Comparison of ENCODE assay signal across 1 cellular context in genomic region chr11:46249103-46249942, GRCh38.
TF ChIP-seq lines count a peak whose summit lies in the region.

No MANE protein-coding gene starts in this region.

TF ChIP-seq in K562, 482 proteins besides CTCF, POLR2A, EP300 and RAD21 (continued from another document and continues in another):
- TF ChIP-seq, protein P1, sequence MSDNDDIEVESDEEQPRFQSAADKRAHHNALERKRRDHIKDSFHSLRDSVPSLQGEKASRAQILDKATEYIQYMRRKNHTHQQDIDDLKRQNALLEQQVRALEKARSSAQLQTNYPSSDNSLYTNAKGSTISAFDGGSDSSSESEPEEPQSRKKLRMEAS (CRISPR knock-in tag; IDR thresholded peaks at IDR 0.05), result peak; percentile 78
- TF ChIP-seq TAF1 (IDR thresholded peaks at IDR 0.05; ENCODE audit: control insufficient read depth, extremely low read depth, insufficient read depth, low read length, severe bottlenecking) (no peak), BRCA1 (IDR thresholded peaks at IDR 0.05) (no peak), BRCA1 (CRISPR knock-in tag; IDR thresholded peaks at IDR 0.05) (no peak), CBFA2T3 (IDR thresholded peaks at IDR 0.05) (no peak), SRSF1 (IDR thresholded peaks at IDR 0.05; ENCODE audit: low read depth, low read length) (no peak), COPS2 (conservative IDR thresholded peaks at IDR 0.05) (no peak), GATAD2B (IDR thresholded peaks at IDR 0.05; ENCODE audit: borderline replicate concordance) (no peak), MIER1 (IDR thresholded peaks at IDR 0.05; ENCODE audit: low read depth) (no peak), CCNT2 (IDR thresholded peaks at IDR 0.05; ENCODE audit: borderline replicate concordance, extremely low read depth, insufficient read length, low read depth, low read length) (no peak), BHLHE40 (IDR thresholded peaks at IDR 0.05; ENCODE audit: low read length) (peak; percentile 16; the same call in 1 of the 2 replicates), KAT2B (IDR thresholded peaks at IDR 0.05; ENCODE audit: low read depth, low read length) (no peak), MTA2 (IDR thresholded peaks at IDR 0.05; ENCODE audit: low read depth) (no peak), EGR1 (conservative IDR thresholded peaks at IDR 0.05) (no peak), RBM17 (IDR thresholded peaks at IDR 0.05; ENCODE audit: borderline replicate concordance, low read depth, low read length) (no peak), TRIM24 (IDR thresholded peaks at IDR 0.05) (peak in 1 of 2 experiments; percentile 36; a peak in 1 of 4 replicates), NR3C1 (CRISPR knock-in tag; IDR thresholded peaks at IDR 0.05) (no peak), ZNF23 (CRISPR knock-in tag; IDR thresholded peaks at IDR 0.05) (no peak), ZNF165 (CRISPR knock-in tag; IDR thresholded peaks at IDR 0.05; ENCODE audit: borderline replicate concordance) (no peak), ZNF780A (CRISPR knock-in tag; IDR thresholded peaks at IDR 0.05) (no peak), RNF2 (IDR thresholded peaks at IDR 0.05) (peak; percentile 77), EHMT2 (IDR thresholded peaks at IDR 0.05) (no peak), SIRT6 (IDR thresholded peaks at IDR 0.05; ENCODE audit: low read depth, low read length) (no peak)
- TF ChIP-seq, protein P2, sequence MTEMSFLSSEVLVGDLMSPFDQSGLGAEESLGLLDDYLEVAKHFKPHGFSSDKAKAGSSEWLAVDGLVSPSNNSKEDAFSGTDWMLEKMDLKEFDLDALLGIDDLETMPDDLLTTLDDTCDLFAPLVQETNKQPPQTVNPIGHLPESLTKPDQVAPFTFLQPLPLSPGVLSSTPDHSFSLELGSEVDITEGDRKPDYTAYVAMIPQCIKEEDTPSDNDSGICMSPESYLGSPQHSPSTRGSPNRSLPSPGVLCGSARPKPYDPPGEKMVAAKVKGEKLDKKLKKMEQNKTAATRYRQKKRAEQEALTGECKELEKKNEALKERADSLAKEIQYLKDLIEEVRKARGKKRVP (CRISPR knock-in tag; IDR thresholded peaks at IDR 0.05), result no peak; the same call in 1 of the 2 replicates
- TF ChIP-seq, protein P3, sequence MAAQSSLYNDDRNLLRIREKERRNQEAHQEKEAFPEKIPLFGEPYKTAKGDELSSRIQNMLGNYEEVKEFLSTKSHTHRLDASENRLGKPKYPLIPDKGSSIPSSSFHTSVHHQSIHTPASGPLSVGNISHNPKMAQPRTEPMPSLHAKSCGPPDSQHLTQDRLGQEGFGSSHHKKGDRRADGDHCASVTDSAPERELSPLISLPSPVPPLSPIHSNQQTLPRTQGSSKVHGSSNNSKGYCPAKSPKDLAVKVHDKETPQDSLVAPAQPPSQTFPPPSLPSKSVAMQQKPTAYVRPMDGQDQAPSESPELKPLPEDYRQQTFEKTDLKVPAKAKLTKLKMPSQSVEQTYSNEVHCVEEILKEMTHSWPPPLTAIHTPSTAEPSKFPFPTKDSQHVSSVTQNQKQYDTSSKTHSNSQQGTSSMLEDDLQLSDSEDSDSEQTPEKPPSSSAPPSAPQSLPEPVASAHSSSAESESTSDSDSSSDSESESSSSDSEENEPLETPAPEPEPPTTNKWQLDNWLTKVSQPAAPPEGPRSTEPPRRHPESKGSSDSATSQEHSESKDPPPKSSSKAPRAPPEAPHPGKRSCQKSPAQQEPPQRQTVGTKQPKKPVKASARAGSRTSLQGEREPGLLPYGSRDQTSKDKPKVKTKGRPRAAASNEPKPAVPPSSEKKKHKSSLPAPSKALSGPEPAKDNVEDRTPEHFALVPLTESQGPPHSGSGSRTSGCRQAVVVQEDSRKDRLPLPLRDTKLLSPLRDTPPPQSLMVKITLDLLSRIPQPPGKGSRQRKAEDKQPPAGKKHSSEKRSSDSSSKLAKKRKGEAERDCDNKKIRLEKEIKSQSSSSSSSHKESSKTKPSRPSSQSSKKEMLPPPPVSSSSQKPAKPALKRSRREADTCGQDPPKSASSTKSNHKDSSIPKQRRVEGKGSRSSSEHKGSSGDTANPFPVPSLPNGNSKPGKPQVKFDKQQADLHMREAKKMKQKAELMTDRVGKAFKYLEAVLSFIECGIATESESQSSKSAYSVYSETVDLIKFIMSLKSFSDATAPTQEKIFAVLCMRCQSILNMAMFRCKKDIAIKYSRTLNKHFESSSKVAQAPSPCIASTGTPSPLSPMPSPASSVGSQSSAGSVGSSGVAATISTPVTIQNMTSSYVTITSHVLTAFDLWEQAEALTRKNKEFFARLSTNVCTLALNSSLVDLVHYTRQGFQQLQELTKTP (IDR thresholded peaks at IDR 0.05; ENCODE audit: low read depth in 1 of 2, partially characterized antibody in 2 of 2), result peak in 1 of 2 experiments; percentile 82
- TF ChIP-seq, protein P4, sequence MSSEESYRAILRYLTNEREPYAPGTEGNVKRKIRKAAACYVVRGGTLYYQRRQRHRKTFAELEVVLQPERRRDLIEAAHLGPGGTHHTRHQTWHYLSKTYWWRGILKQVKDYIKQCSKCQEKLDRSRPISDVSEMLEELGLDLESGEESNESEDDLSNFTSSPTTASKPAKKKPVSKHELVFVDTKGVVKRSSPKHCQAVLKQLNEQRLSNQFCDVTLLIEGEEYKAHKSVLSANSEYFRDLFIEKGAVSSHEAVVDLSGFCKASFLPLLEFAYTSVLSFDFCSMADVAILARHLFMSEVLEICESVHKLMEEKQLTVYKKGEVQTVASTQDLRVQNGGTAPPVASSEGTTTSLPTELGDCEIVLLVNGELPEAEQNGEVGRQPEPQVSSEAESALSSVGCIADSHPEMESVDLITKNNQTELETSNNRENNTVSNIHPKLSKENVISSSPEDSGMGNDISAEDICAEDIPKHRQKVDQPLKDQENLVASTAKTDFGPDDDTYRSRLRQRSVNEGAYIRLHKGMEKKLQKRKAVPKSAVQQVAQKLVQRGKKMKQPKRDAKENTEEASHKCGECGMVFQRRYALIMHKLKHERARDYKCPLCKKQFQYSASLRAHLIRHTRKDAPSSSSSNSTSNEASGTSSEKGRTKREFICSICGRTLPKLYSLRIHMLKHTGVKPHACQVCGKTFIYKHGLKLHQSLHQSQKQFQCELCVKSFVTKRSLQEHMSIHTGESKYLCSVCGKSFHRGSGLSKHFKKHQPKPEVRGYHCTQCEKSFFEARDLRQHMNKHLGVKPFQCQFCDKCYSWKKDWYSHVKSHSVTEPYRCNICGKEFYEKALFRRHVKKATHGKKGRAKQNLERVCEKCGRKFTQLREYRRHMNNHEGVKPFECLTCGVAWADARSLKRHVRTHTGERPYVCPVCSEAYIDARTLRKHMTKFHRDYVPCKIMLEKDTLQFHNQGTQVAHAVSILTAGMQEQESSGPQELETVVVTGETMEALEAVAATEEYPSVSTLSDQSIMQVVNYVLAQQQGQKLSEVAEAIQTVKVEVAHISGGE (CRISPR knock-in tag; IDR thresholded peaks at IDR 0.05), result peak in 1 of 3 experiments; percentile 97; a peak in 2 of 6 replicates
- TF ChIP-seq, protein P5, sequence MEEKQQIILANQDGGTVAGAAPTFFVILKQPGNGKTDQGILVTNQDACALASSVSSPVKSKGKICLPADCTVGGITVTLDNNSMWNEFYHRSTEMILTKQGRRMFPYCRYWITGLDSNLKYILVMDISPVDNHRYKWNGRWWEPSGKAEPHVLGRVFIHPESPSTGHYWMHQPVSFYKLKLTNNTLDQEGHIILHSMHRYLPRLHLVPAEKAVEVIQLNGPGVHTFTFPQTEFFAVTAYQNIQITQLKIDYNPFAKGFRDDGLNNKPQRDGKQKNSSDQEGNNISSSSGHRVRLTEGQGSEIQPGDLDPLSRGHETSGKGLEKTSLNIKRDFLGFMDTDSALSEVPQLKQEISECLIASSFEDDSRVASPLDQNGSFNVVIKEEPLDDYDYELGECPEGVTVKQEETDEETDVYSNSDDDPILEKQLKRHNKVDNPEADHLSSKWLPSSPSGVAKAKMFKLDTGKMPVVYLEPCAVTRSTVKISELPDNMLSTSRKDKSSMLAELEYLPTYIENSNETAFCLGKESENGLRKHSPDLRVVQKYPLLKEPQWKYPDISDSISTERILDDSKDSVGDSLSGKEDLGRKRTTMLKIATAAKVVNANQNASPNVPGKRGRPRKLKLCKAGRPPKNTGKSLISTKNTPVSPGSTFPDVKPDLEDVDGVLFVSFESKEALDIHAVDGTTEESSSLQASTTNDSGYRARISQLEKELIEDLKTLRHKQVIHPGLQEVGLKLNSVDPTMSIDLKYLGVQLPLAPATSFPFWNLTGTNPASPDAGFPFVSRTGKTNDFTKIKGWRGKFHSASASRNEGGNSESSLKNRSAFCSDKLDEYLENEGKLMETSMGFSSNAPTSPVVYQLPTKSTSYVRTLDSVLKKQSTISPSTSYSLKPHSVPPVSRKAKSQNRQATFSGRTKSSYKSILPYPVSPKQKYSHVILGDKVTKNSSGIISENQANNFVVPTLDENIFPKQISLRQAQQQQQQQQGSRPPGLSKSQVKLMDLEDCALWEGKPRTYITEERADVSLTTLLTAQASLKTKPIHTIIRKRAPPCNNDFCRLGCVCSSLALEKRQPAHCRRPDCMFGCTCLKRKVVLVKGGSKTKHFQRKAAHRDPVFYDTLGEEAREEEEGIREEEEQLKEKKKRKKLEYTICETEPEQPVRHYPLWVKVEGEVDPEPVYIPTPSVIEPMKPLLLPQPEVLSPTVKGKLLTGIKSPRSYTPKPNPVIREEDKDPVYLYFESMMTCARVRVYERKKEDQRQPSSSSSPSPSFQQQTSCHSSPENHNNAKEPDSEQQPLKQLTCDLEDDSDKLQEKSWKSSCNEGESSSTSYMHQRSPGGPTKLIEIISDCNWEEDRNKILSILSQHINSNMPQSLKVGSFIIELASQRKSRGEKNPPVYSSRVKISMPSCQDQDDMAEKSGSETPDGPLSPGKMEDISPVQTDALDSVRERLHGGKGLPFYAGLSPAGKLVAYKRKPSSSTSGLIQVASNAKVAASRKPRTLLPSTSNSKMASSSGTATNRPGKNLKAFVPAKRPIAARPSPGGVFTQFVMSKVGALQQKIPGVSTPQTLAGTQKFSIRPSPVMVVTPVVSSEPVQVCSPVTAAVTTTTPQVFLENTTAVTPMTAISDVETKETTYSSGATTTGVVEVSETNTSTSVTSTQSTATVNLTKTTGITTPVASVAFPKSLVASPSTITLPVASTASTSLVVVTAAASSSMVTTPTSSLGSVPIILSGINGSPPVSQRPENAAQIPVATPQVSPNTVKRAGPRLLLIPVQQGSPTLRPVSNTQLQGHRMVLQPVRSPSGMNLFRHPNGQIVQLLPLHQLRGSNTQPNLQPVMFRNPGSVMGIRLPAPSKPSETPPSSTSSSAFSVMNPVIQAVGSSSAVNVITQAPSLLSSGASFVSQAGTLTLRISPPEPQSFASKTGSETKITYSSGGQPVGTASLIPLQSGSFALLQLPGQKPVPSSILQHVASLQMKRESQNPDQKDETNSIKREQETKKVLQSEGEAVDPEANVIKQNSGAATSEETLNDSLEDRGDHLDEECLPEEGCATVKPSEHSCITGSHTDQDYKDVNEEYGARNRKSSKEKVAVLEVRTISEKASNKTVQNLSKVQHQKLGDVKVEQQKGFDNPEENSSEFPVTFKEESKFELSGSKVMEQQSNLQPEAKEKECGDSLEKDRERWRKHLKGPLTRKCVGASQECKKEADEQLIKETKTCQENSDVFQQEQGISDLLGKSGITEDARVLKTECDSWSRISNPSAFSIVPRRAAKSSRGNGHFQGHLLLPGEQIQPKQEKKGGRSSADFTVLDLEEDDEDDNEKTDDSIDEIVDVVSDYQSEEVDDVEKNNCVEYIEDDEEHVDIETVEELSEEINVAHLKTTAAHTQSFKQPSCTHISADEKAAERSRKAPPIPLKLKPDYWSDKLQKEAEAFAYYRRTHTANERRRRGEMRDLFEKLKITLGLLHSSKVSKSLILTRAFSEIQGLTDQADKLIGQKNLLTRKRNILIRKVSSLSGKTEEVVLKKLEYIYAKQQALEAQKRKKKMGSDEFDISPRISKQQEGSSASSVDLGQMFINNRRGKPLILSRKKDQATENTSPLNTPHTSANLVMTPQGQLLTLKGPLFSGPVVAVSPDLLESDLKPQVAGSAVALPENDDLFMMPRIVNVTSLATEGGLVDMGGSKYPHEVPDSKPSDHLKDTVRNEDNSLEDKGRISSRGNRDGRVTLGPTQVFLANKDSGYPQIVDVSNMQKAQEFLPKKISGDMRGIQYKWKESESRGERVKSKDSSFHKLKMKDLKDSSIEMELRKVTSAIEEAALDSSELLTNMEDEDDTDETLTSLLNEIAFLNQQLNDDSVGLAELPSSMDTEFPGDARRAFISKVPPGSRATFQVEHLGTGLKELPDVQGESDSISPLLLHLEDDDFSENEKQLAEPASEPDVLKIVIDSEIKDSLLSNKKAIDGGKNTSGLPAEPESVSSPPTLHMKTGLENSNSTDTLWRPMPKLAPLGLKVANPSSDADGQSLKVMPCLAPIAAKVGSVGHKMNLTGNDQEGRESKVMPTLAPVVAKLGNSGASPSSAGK (IDR thresholded peaks at IDR 0.05), result peak; percentile 91
- TF ChIP-seq, protein P6, sequence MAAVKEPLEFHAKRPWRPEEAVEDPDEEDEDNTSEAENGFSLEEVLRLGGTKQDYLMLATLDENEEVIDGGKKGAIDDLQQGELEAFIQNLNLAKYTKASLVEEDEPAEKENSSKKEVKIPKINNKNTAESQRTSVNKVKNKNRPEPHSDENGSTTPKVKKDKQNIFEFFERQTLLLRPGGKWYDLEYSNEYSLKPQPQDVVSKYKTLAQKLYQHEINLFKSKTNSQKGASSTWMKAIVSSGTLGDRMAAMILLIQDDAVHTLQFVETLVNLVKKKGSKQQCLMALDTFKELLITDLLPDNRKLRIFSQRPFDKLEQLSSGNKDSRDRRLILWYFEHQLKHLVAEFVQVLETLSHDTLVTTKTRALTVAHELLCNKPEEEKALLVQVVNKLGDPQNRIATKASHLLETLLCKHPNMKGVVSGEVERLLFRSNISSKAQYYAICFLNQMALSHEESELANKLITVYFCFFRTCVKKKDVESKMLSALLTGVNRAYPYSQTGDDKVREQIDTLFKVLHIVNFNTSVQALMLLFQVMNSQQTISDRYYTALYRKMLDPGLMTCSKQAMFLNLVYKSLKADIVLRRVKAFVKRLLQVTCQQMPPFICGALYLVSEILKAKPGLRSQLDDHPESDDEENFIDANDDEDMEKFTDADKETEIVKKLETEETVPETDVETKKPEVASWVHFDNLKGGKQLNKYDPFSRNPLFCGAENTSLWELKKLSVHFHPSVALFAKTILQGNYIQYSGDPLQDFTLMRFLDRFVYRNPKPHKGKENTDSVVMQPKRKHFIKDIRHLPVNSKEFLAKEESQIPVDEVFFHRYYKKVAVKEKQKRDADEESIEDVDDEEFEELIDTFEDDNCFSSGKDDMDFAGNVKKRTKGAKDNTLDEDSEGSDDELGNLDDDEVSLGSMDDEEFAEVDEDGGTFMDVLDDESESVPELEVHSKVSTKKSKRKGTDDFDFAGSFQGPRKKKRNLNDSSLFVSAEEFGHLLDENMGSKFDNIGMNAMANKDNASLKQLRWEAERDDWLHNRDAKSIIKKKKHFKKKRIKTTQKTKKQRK (IDR thresholded peaks at IDR 0.05; ENCODE audit: borderline replicate concordance, low read depth, low read length), result no peak
- TF ChIP-seq, protein P7, sequence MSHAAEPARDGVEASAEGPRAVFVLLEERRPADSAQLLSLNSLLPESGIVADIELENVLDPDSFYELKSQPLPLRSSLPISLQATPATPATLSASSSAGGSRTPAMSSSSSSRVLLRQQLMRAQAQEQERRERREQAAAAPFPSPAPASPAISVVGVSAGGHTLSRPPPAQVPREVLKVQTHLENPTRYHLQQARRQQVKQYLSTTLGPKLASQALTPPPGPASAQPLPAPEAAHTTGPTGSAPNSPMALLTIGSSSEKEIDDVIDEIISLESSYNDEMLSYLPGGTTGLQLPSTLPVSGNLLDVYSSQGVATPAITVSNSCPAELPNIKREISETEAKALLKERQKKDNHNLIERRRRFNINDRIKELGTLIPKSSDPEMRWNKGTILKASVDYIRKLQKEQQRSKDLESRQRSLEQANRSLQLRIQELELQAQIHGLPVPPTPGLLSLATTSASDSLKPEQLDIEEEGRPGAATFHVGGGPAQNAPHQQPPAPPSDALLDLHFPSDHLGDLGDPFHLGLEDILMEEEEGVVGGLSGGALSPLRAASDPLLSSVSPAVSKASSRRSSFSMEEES (CRISPR knock-in tag; IDR thresholded peaks at IDR 0.05), result no peak
